In genomic region chr10:1244493-1244892, GRCh38 we compare ENCODE assay signal across 19 cellular contexts.
DNase-seq lines count a peak whose midpoint lies in the region; ATAC-seq, FAIRE-seq and TF ChIP-seq lines count a peak whose summit lies in the region.
"Had no signal": no experiment of that assay in that cellular context is flagged by ENCODE, and none has a peak within 500 bp of the region (broad histone marks: within the 10 kb centered on the region; RNA-seq: fewer than 3 reads in every experiment).

No MANE protein-coding gene starts in this region.

- CTCF ChIA-PET in activated CD4-positive, alpha-beta T cell treated with anti-CD3 and anti-CD28 coated beads, Interleukin-2, amount 10 ng/mL, durations not matched to agents 7 days and 5 days (lab: Charles Lee) = no interaction called here
- CTCF ChIA-PET in activated CD4-positive, alpha-beta T cell treated with anti-CD3 and anti-CD28 coated beads for 36 hours (lab: Charles Lee) = interaction anchor here (0.6 to 0.7 kb wide), 2 partner anchors 10 to 134 kb away, joined by 3 to 4 read pairs; no protein-coding TSS in a partner anchor

- no peak overlapping the region for H3K4me2 ChIP-seq in neuronal stem cell (ENCODE audit: insufficient read depth, low read length, poor library complexity, severe bottlenecking)
- H3K4me2 ChIP-seq: A549, GM23338 had no signal

- no peak overlapping the region for H2AFZ ChIP-seq in neuronal stem cell (ENCODE audit: low read length)
- H2AFZ ChIP-seq: GM23338 had no signal

- H3K4ac ChIP-seq in neuronal stem cell (ENCODE audit: low read length) = no peak overlapping the region

- no peak overlapping the region for H3K23ac ChIP-seq in neuronal stem cell (ENCODE audit: low read depth, low read length, poor library complexity)

- peak overlapping the region; percentile 1 for H2BK15ac ChIP-seq in neuronal stem cell (ENCODE audit: low read length)

- no peaks in the 10 kb centered on the region for H3K36me3 Mint-ChIP-seq in activated CD4-positive, alpha-beta T cell treated with anti-CD3 and anti-CD28 coated beads, Interleukin-2, amount 10 ng/mL, durations not matched to agents 7 days and 5 days (ENCODE audit: low read depth)
- no peaks in the 10 kb centered on the region for H3K36me3 Mint-ChIP-seq in activated CD4-positive, alpha-beta T cell treated with anti-CD3 and anti-CD28 coated beads for 36 hours (ENCODE audit: low read depth)

- no peaks in the 10 kb centered on the region for H3K36me3 ChIP-seq in neuronal stem cell (replicated peaks in 1 of 2; ENCODE audit: control insufficient read depth in 2 of 2, insufficient read depth in 2 of 2, low read length in 2 of 2)

- H3K9me3 Mint-ChIP-seq in activated CD4-positive, alpha-beta T cell treated with anti-CD3 and anti-CD28 coated beads, Interleukin-2, amount 10 ng/mL, durations not matched to agents 7 days and 5 days = no peaks in the 10 kb centered on the region
- peaks cover 1% of the 10 kb centered on the region for H3K9me3 Mint-ChIP-seq in activated CD4-positive, alpha-beta T cell treated with anti-CD3 and anti-CD28 coated beads for 36 hours (ENCODE audit: low read depth)
- H3K9me3 Mint-ChIP-seq: CD4-positive, alpha-beta T cell had no signal

- H3K4me1 Mint-ChIP-seq in activated CD4-positive, alpha-beta T cell treated with anti-CD3 and anti-CD28 coated beads, Interleukin-2, amount 10 ng/mL, durations not matched to agents 7 days and 5 days = peaks cover 6% of the 10 kb centered on the region
- H3K4me1 Mint-ChIP-seq in activated CD4-positive, alpha-beta T cell treated with anti-CD3 and anti-CD28 coated beads for 36 hours = peaks cover 2% of the 10 kb centered on the region

- no peak overlapping the region for H2BK5ac ChIP-seq in neuronal stem cell (ENCODE audit: low read length)

- no peak overlapping the region for H3K27ac ChIP-seq in neuronal stem cell (replicated peaks; ENCODE audit: low read length)
- H3K27ac ChIP-seq: 22Rv1, A549, C4-2B had no signal

- H2BK120ac ChIP-seq in neuronal stem cell (ENCODE audit: low read depth, low read length) = no peak overlapping the region

- H3K27me3 ChIP-seq in neuronal stem cell (ENCODE audit: control insufficient read depth in 3 of 3, insufficient read depth in 3 of 3, low read depth in 1 of 3, low read length in 3 of 3) = peaks cover 0 to 36% (median 5%) of the 10 kb centered on the region in 3 experiments

- no peak overlapping the region for H2AK5ac ChIP-seq in neuronal stem cell (ENCODE audit: low read depth, low read length)

- H3K27me3 Mint-ChIP-seq in activated CD4-positive, alpha-beta T cell treated with anti-CD3 and anti-CD28 coated beads, Interleukin-2, amount 10 ng/mL, durations not matched to agents 7 days and 5 days = peaks cover 22% of the 10 kb centered on the region
- peaks cover 25% of the 10 kb centered on the region for H3K27me3 Mint-ChIP-seq in activated CD4-positive, alpha-beta T cell treated with anti-CD3 and anti-CD28 coated beads for 36 hours

- TF ChIP-seq CTCF in D721Med (IDR thresholded peaks at IDR 0.05; ENCODE audit: insufficient read depth, missing control alignments) = no peak

- WGBS in neuronal stem cell (ENCODE audit: extremely low coverage in 2 of 2, insufficient read length in 2 of 2, insufficient replicate concordance in 1 of 2), 2 donors = no CpG with 5 or more reads among the region's 18 CpGs

- H3K14ac ChIP-seq in neuronal stem cell (ENCODE audit: low read length) = no peak overlapping the region

- DNase-seq in activated CD4-positive, alpha-beta T cell treated with anti-CD3 and anti-CD28 coated beads, Interleukin-2, amount 10 ng/mL, durations not matched to agents 7 days and 5 days = no peak
- no peak for DNase-seq in activated CD4-positive, alpha-beta T cell treated with anti-CD3 and anti-CD28 coated beads for 36 hours
- peak; percentile 37 for DNase-seq in islet precursor cell
- no peak for DNase-seq in neuronal stem cell (ENCODE audit: low spot score)
- DNase-seq in D721Med (ENCODE audit: insufficient read length, low spot score) = no peak
- no peak for DNase-seq in Kasumi-1 (lab: John Stamatoyannopoulos, UW)
- DNase-seq in NCI-H1930 (lab: John Stamatoyannopoulos, UW) = no peak
- DNase-seq: AML-193; Caco-2; CD4-positive, alpha-beta T cell; DMS153; DMS79; GDM1 had no signal

- H3K4me3 Mint-ChIP-seq in activated CD4-positive, alpha-beta T cell treated with anti-CD3 and anti-CD28 coated beads, Interleukin-2, amount 10 ng/mL, durations not matched to agents 7 days and 5 days = no peak overlapping the region
- no peak overlapping the region for H3K4me3 Mint-ChIP-seq in activated CD4-positive, alpha-beta T cell treated with anti-CD3 and anti-CD28 coated beads for 36 hours
- H3K4me3 Mint-ChIP-seq: CD4-positive, alpha-beta T cell; GM23338 had no signal

- no peak overlapping the region for H4K91ac ChIP-seq in neuronal stem cell (ENCODE audit: low read depth, low read length, poor library complexity)

- no peak for FAIRE-seq in D721Med (lab: Jason Lieb, UNC)
- FAIRE-seq: A549, GM12892, GM18507 had no signal

- peak overlapping the region; percentile 32 for H3K27ac Mint-ChIP-seq in activated CD4-positive, alpha-beta T cell treated with anti-CD3 and anti-CD28 coated beads, Interleukin-2, amount 10 ng/mL, durations not matched to agents 7 days and 5 days
- H3K27ac Mint-ChIP-seq in activated CD4-positive, alpha-beta T cell treated with anti-CD3 and anti-CD28 coated beads for 36 hours = no peak overlapping the region
- H3K27ac Mint-ChIP-seq: CD4-positive, alpha-beta T cell; GM23338 had no signal

- H3K9me3 ChIP-seq in neuronal stem cell (replicated peaks in 1 of 2; ENCODE audit: control insufficient read depth in 2 of 2, insufficient read depth in 1 of 2, low read depth in 1 of 2, low read length in 2 of 2) = no peaks in the 10 kb centered on the region
- H3K9me3 ChIP-seq: A549 had no signal

- no peak overlapping the region for H2BK12ac ChIP-seq in neuronal stem cell (ENCODE audit: low read length)

- H3K4me3 ChIP-seq in neuronal stem cell (ENCODE audit: low read length in 2 of 2) = no peak overlapping the region
- H3K4me3 ChIP-seq: A549, GM23338 had no signal

- H3K4me1 ChIP-seq in neuronal stem cell (ENCODE audit: control insufficient read depth in 2 of 2, insufficient read depth in 1 of 2, low read depth in 1 of 2, low read length in 2 of 2) = no peaks in the 10 kb centered on the region
- H3K4me1 ChIP-seq: A549, Caco-2 had no signal

- no peaks in the 10 kb centered on the region for H3K79me1 ChIP-seq in neuronal stem cell (ENCODE audit: low read depth, low read length)

- H4K8ac ChIP-seq in neuronal stem cell (ENCODE audit: low read depth, low read length) = no peak overlapping the region

- ATAC-seq in activated CD4-positive, alpha-beta T cell treated with anti-CD3 and anti-CD28 coated beads for 36 hours = no peak

- H3K9ac ChIP-seq in neuronal stem cell (ENCODE audit: low read depth, low read length, poor library complexity) = no peak overlapping the region

- POLR2A ChIA-PET in activated CD4-positive, alpha-beta T cell treated with anti-CD3 and anti-CD28 coated beads, Interleukin-2, amount 10 ng/mL, durations not matched to agents 7 days and 5 days (lab: Charles Lee) = no interaction called here
- POLR2A ChIA-PET in activated CD4-positive, alpha-beta T cell treated with anti-CD3 and anti-CD28 coated beads for 36 hours (lab: Charles Lee) = no interaction called here

- intact Hi-C loops in activated CD4-positive, alpha-beta T cell treated with anti-CD3 and anti-CD28 coated beads for 36 hours (cut with DNase I, micrococcal nuclease) = no loop called here

- no peak overlapping the region for H3K18ac ChIP-seq in neuronal stem cell (ENCODE audit: low read length)
